Comparison of ENCODE assay signal across 12 cellular contexts in the genomic region with DNA sequence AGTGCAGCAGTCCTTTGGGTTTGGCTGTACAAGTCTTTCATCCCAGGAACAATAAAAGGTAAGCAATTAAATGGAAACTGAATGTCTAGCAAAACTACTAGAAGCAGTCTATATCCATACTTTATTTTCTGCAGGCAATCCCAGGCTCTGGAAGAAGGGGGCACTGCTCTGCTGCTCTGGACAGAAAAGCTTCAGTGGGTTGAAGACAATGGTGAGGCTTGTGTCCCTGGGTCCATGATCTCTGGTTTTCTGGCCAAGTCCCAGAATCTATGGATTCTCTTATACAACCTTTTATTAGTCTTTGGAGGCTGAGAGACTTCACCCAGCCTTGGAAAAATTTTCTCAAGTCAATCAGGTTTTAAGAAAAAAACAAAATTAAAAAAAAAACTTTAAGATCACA. TPM values are rescaled to one million over a fixed set of nuclear protein-coding genes. Genes with fewer than 3 reads are reported as not detected.
DNase-seq lines count a peak whose midpoint lies in the region; ATAC-seq, FAIRE-seq and TF ChIP-seq lines count a peak whose summit lies in the region.
"Had no signal": no experiment of that assay in that cellular context is flagged by ENCODE, and none has a peak within 500 bp of the region (broad histone marks: within the 10 kb centered on the region; RNA-seq: fewer than 3 reads in every experiment).

No MANE protein-coding gene starts in this region.

- BruUV-seq in mammary epithelial cell (replicated peaks; lab: Mats Ljungman, UMichigan), result no TSS peak

- in situ Hi-C loops in GM23248 (cut with MboI), result no loop called here
- in situ Hi-C loops in mammary epithelial cell (cut with MboI; ENCODE audit: low sequenced_read_pairs in 2 of 2), result loop anchor here in 1 of 2 donors (5.0 kb wide), 1 partner anchor 37 kb away; the partner anchor contains the start of gene SCAP

- no peak for DNase-seq in A549 (ENCODE audit: low read depth in 1 of 2, low spot score in 1 of 2)
- DNase-seq in GM23248, result peak; percentile 26
- no peak for DNase-seq in mammary epithelial cell
- peak; percentile 63 for DNase-seq in inferior parietal cortex (ENCODE audit: extremely low spot score)
- DNase-seq in RKO (ENCODE audit: low spot score), result no peak
- DNase-seq in DMS 273 (lab: John Stamatoyannopoulos, UW; ENCODE audit: unreplicated experiment), result no peak
- DNase-seq in erythroblast (lab: John Stamatoyannopoulos, UW), result no peak
- DNase-seq in activated T-cell treated with anti-CD3 and anti-CD28 coated beads, Interleukin-2, amount 50 U/mL, for 4 hours, result no peak
- DNase-seq: activated CD4-positive, alpha-beta T cell treated with anti-CD3 and anti-CD28 coated beads, Interleukin-2, amount 50 U/mL, for 48 hours had no signal

- H3K9me2 ChIP-seq in GM23248 (ENCODE audit: insufficient read depth), result no peaks in the 10 kb centered on the region

- H3K4me3 ChIP-seq in A549 (no peak overlapping the region), GM23248 (no peak overlapping the region), mammary epithelial cell (replicated peaks in 1 of 3; ENCODE audit: insufficient read depth in 1 of 3, low read depth in 2 of 3, low read length in 3 of 3) (no peak overlapping the region)

- peaks cover 24% of the 10 kb centered on the region for H3K36me3 Mint-ChIP-seq in activated T-cell treated with anti-CD3 and anti-CD28 coated beads, Interleukin-2, amount 50 U/mL, for 4 hours (ENCODE audit: insufficient read depth)

- peaks cover 51% of the 10 kb centered on the region for H3K79me2 ChIP-seq in GM23248 (ENCODE audit: insufficient read depth)
- peaks cover 37% of the 10 kb centered on the region for H3K79me2 ChIP-seq in mammary epithelial cell (ENCODE audit: insufficient read depth, low read length)

- CTCF ChIA-PET in A549 (lab: Yijun Ruan, JAX), result interaction anchor here (1.7 kb wide), 1 partner anchor 19 kb away, joined by 6 read pairs; no protein-coding TSS in a partner anchor
- CTCF ChIA-PET in mammary epithelial cell (lab: Charles Lee; ENCODE audit: low non-redundant PET), result no interaction called here

- intact Hi-C loops in mammary epithelial cell (cut with micrococcal nuclease), result loop anchor here (5.0 kb wide), 1 partner anchor 1007 kb away; the partner anchor contains the start of gene ATRIP

- H3K36me3 ChIP-seq in GM23248 (ENCODE audit: low read depth), result no peaks in the 10 kb centered on the region; the same call in 1 of the 2 replicates
- H3K36me3 ChIP-seq in mammary epithelial cell (ENCODE audit: insufficient read depth, low read length), result peaks cover 7% of the 10 kb centered on the region

- peaks cover 4% of the 10 kb centered on the region for H3K4me1 Mint-ChIP-seq in activated T-cell treated with anti-CD3 and anti-CD28 coated beads, Interleukin-2, amount 50 U/mL, for 4 hours (ENCODE audit: low read depth)

- POLR2A ChIA-PET in A549 (lab: Yijun Ruan, JAX), result no interaction called here

- dilution Hi-C loops in mammary epithelial cell (cut with HindIII; ENCODE audit: low sequenced_read_pairs), result loop anchor here (5.0 kb wide), 3 partner anchors 33 to 102 kb away; no protein-coding TSS in a partner anchor

- H3K27me3 Mint-ChIP-seq in activated T-cell treated with anti-CD3 and anti-CD28 coated beads, Interleukin-2, amount 50 U/mL, for 4 hours (ENCODE audit: low read depth), result no peaks in the 10 kb centered on the region

- H3K27ac ChIP-seq in A549, result no peak overlapping the region
- H3K27ac ChIP-seq in GM23248, result no peak overlapping the region
- H3K27ac ChIP-seq in mammary epithelial cell (ENCODE audit: insufficient read depth, low read depth, low read length), result no peak overlapping the region
- H3K27ac ChIP-seq: neutrophil had no signal

- TF ChIP-seq EP300 in A549 (IDR thresholded peaks at IDR 0.05), result no peak

- no peak overlapping the region for H3K9ac ChIP-seq in GM23248
- no peak overlapping the region for H3K9ac ChIP-seq in mammary epithelial cell (ENCODE audit: insufficient read depth, low read length)

- H3K9me3 ChIP-seq in A549 (no peaks in the 10 kb centered on the region), GM23248 (ENCODE audit: low read depth) (no peaks in the 10 kb centered on the region), mammary epithelial cell (replicated peaks; ENCODE audit: insufficient read depth, low read length) (no peaks in the 10 kb centered on the region)
- H3K9me3 ChIP-seq: neutrophil had no signal

- 0 out of 5 replicates have a peak, but pooled peaks of 1 of the 2 experiments have one; percentile 27 for TF ChIP-seq RAD21 in A549 (conservative IDR thresholded peaks at IDR 0.05 in 1 of 2, IDR thresholded peaks at IDR 0.05 in 1 of 2)

- H3K4me2 ChIP-seq in A549, result no peak overlapping the region
- H3K4me2 ChIP-seq in GM23248 (ENCODE audit: unreplicated experiment), result no peak overlapping the region
- no peak overlapping the region for H3K4me2 ChIP-seq in mammary epithelial cell (ENCODE audit: insufficient read depth, low read depth, low read length)

- peak; percentile 10; the same call in 1 of the 3 replicates for TF ChIP-seq CTCF in A549 (IDR thresholded peaks at IDR 0.05)
- peak; percentile 15 to 53 for TF ChIP-seq CTCF in mammary epithelial cell (conservative IDR thresholded peaks at IDR 0.05 in 1 of 2, IDR thresholded peaks at IDR 0.05 in 1 of 2; ENCODE audit: extremely low read depth in 1 of 2, insufficient read depth in 1 of 2, low read depth in 1 of 2, low read length in 2 of 2)

- H3K4me1 ChIP-seq in A549 (peaks cover 30% of the 10 kb centered on the region), GM23248 (ENCODE audit: insufficient read depth) (peaks cover 12% of the 10 kb centered on the region), mammary epithelial cell (ENCODE audit: insufficient read depth, low read length) (peaks cover 29% of the 10 kb centered on the region)

- H3K27me3 ChIP-seq in GM23248 (replicated peaks; ENCODE audit: insufficient read depth) (no peaks in the 10 kb centered on the region), mammary epithelial cell (ENCODE audit: insufficient read depth, low read length) (no peaks in the 10 kb centered on the region)
- H3K27me3 ChIP-seq: neutrophil had no signal

- ATAC-seq in A549, result no peak
- no peak for ATAC-seq in activated T-cell treated with anti-CD3 and anti-CD28 coated beads, Interleukin-2, amount 50 U/mL, for 4 hours

- H4K20me1 ChIP-seq in GM23248 (ENCODE audit: insufficient read depth), result no peaks in the 10 kb centered on the region
- H4K20me1 ChIP-seq in mammary epithelial cell (ENCODE audit: insufficient read depth, low read length), result no peaks in the 10 kb centered on the region

- H3K9me3 Mint-ChIP-seq in activated T-cell treated with anti-CD3 and anti-CD28 coated beads, Interleukin-2, amount 50 U/mL, for 4 hours, result no peaks in the 10 kb centered on the region

- H3F3A ChIP-seq in GM23248 (ENCODE audit: insufficient read depth), result peaks cover 14% of the 10 kb centered on the region

- TF ChIP-seq POLR2A in A549 (IDR thresholded peaks at IDR 0.05; ENCODE audit: low read length) (no peak), erythroblast (IDR thresholded peaks at IDR 0.05; ENCODE audit: low read length) (no peak)

- H2AFZ ChIP-seq in GM23248 (no peak overlapping the region), mammary epithelial cell (ENCODE audit: low read depth, low read length) (no peak overlapping the region)

- H3K4me3 Mint-ChIP-seq in activated T-cell treated with anti-CD3 and anti-CD28 coated beads, Interleukin-2, amount 50 U/mL, for 4 hours, result no peak overlapping the region
- H3K4me3 Mint-ChIP-seq: CD14-positive monocyte had no signal

- FAIRE-seq in A549 (lab: Jason Lieb, UNC), result no peak
- FAIRE-seq: GM18507 had no signal

TF ChIP-seq in A549, 52 proteins besides CTCF, POLR2A, EP300 and RAD21:
- TF ChIP-seq HES2 (IDR thresholded peaks at IDR 0.05) (no peak), EHMT2 (IDR thresholded peaks at IDR 0.05; ENCODE audit: low read depth) (no peak), CBX2 (IDR thresholded peaks at IDR 0.05; ENCODE audit: borderline replicate concordance, low read depth) (no peak), ZSCAN20 (CRISPR knock-in tag; IDR thresholded peaks at IDR 0.05) (no peak), KDM5A (IDR thresholded peaks at IDR 0.05) (no peak)

RNA-seq across cellular contexts. Expression of gene SCAP, which starts 35.6 kb away (rescaled TPM):
- 12.9 and 27.2 TPM in 2 replicates for polyA plus RNA-seq in A549 (2011; rRNA removed)
- polyA plus RNA-seq in A549 (2012; cell fraction: cytosol; rRNA removed), result 18.4 and 25.7 TPM in 2 replicates
- polyA plus RNA-seq in A549 (2012; cell fraction: nucleus; rRNA removed), result 61.7 and 69.0 TPM in 2 replicates
- 21.9 to 25.9 TPM (median 24.8 TPM) in 3 replicates for polyA plus RNA-seq in A549 (2017; fragmentation: RNase III; extraction: RNeasy Plus Mini Kit Qiagen cat#74134 plus additional on column Dnase treatment)
- polyA minus RNA-seq in A549 (2011; rRNA and poly(A)+ RNA removed), result 51.9 and 56.4 TPM in 2 replicates
- total RNA-seq in GM23248 (2014; rRNA removed; shearing (Covaris generic)), result 70.1 and 91.3 TPM in 2 replicates
- 34.6 and 34.7 TPM in 2 replicates for polyA plus RNA-seq in GM23248 (2016; fragmentation: Nextera tagmentation; extraction: Ambion mirVana)
- 10 to 100 TPM; 72.5 to 75.4 TPM for total RNA-seq in mammary epithelial cell
- polyA plus RNA-seq in mammary epithelial cell, result 31.8 TPM
- 154 TPM for polyA minus RNA-seq in mammary epithelial cell
- 10 to 100 TPM; 71.8 to 91.5 (median 90.1) TPM for total RNA-seq in activated T-cell treated with anti-CD3 and anti-CD28 coated beads, Interleukin-2, amount 50 U/mL, for 4 hours

RNA-seq across cellular contexts. Expression of gene PTPN23, which starts 59.3 kb away (rescaled TPM):
- polyA plus RNA-seq in A549 (2011; rRNA removed) (1.5 and 3.1 TPM in 2 replicates), A549 (2017; fragmentation: RNase III; extraction: RNeasy Plus Mini Kit Qiagen cat#74134 plus additional on column Dnase treatment) (16.8 to 21.3 TPM (median 17.3 TPM) in 3 replicates), GM23248 (2016; fragmentation: Nextera tagmentation; extraction: Ambion mirVana) (12.0 and 14.3 TPM in 2 replicates), mammary epithelial cell (2.9 TPM)
- 4.2 and 6.5 TPM in 2 replicates for polyA plus RNA-seq in A549 (2012; cell fraction: cytosol; rRNA removed)
- 23.9 and 26.4 TPM in 2 replicates for polyA plus RNA-seq in A549 (2012; cell fraction: nucleus; rRNA removed)
- 12.0 and 15.8 TPM in 2 replicates for polyA minus RNA-seq in A549 (2011; rRNA and poly(A)+ RNA removed)
- 9.0 and 10.9 TPM in 2 replicates for total RNA-seq in GM23248 (2014; rRNA removed; shearing (Covaris generic))
- total RNA-seq in mammary epithelial cell, result 10 to 100 TPM; 31.3 to 46.6 TPM
- 23.6 TPM for polyA minus RNA-seq in mammary epithelial cell
- 10 to 100 TPM; 34.9 to 44.8 (median 42.2) TPM for total RNA-seq in activated T-cell treated with anti-CD3 and anti-CD28 coated beads, Interleukin-2, amount 50 U/mL, for 4 hours

Comparison
In these comparisons a context has a peak if more than half of its experiments do, and no peak if none do; other contexts are left out.
1. DNase-seq: peak in GM23248 (single experiment) and inferior parietal cortex (single experiment); none in A549 (0 of 2), mammary epithelial cell (single experiment), RKO (single experiment), DMS 273 (single experiment), erythroblast (0 of 2) and activated T-cell treated with anti-CD3 and anti-CD28 coated beads, Interleukin-2, amount 50 U/mL, for 4 hours (single experiment).